In genomic region chr16:81238296-81239011, GRCh38 we compare ENCODE assay signal across 8 cellular contexts. TPM values are rescaled to one million over a fixed set of nuclear protein-coding genes. Genes with fewer than 3 reads are reported as not detected.
DNase-seq lines count a peak whose midpoint lies in the region; ATAC-seq and TF ChIP-seq lines count a peak whose summit lies in the region.

A gene with protein sequence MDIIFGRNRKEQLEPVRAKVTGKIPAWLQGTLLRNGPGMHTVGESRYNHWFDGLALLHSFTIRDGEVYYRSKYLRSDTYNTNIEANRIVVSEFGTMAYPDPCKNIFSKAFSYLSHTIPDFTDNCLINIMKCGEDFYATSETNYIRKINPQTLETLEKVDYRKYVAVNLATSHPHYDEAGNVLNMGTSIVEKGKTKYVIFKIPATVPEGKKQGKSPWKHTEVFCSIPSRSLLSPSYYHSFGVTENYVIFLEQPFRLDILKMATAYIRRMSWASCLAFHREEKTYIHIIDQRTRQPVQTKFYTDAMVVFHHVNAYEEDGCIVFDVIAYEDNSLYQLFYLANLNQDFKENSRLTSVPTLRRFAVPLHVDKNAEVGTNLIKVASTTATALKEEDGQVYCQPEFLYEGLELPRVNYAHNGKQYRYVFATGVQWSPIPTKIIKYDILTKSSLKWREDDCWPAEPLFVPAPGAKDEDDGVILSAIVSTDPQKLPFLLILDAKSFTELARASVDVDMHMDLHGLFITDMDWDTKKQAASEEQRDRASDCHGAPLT (plus strand): TSS chr16:81238689. CDS start chr16:81238909, 220 bp downstream.

- H3K27me3 Mint-ChIP-seq in progenitor cell of endocrine pancreas = peaks cover 3% of the 10 kb centered on the region

- peak within 1 kb of the TSS; percentile 96 for H3K27ac Mint-ChIP-seq in progenitor cell of endocrine pancreas

- H3K36me3 Mint-ChIP-seq in progenitor cell of endocrine pancreas (ENCODE audit: insufficient read depth) = no peaks in the 10 kb centered on the region

- peak within 1 kb of the TSS; percentile 67 for H3K4me3 Mint-ChIP-seq in progenitor cell of endocrine pancreas (ENCODE audit: low read depth)

- no peaks in the 10 kb centered on the region for H3K9me3 ChIP-seq in Panc1 (ENCODE audit: control insufficient read depth, insufficient read depth, low read depth, low read length)

- no peaks in the 10 kb centered on the region for H3K36me3 ChIP-seq in H7 (replicated peaks; ENCODE audit: control insufficient read depth, insufficient read depth, low read length)
- H3K36me3 ChIP-seq in Panc1 (ENCODE audit: control insufficient read depth, insufficient read depth, low read length) = no peaks in the 10 kb centered on the region

- no TSS peak for BruUV-seq in Panc1 (replicated peaks; lab: Mats Ljungman, UMichigan)

- in situ Hi-C loops in Panc1 (cut with HindIII; ENCODE audit: low pct_unique_long_range_greater_than_20kb, low sequenced_read_pairs) = no loop called here

- CTCF ChIA-PET in Panc1 (lab: Charles Lee) = no interaction called here

- H3K27ac ChIP-seq in Panc1 (ENCODE audit: low read length) = no peak within 1 kb of the TSS

- POLR2A ChIA-PET in Panc1 (lab: Charles Lee) = interaction anchor here (0.6 to 0.7 kb wide), 3 partner anchors 47 to 318 kb away, joined by 3 to 7 read pairs (median 6); no protein-coding TSS in a partner anchor

- ATAC-seq in Panc1 = peak; percentile 63

- H3K4me1 ChIP-seq in Panc1 (ENCODE audit: control insufficient read depth, insufficient read depth, low read length) = no peaks in the 10 kb centered on the region

- peak within 1 kb of the TSS; percentile 12; the same call in 1 of the 2 replicates for H3K4me3 ChIP-seq in H7 (ENCODE audit: insufficient read depth, low read depth, low read length)
- peak within 1 kb of the TSS; percentile 18 to 49 for H3K4me3 ChIP-seq in Panc1 (ENCODE audit: low read depth in 2 of 2, low read length in 2 of 2)
- H3K4me3 ChIP-seq in fibroblast of pulmonary artery (replicated peaks; ENCODE audit: low read depth, low read length) = peak within 1 kb of the TSS; percentile 57

- TF ChIP-seq CTCF in Panc1 (IDR thresholded peaks at IDR 0.05) (no peak), fibroblast of pulmonary artery (IDR thresholded peaks at IDR 0.05; ENCODE audit: low read length, missing control alignments) (no peak), progenitor cell of endocrine pancreas (IDR thresholded peaks at IDR 0.05; ENCODE audit: unreplicated experiment) (no peak)

- H3K4me1 Mint-ChIP-seq in progenitor cell of endocrine pancreas (ENCODE audit: low read depth) = peaks cover 16% of the 10 kb centered on the region

- no peaks in the 10 kb centered on the region for H3K9me3 Mint-ChIP-seq in progenitor cell of endocrine pancreas (ENCODE audit: low read depth)

- DNase-seq in AG08395 (ENCODE audit: low spot score) (peak; percentile 35), H7 (peak; percentile 55), Panc1 (ENCODE audit: low read depth, low spot score) (no peak), fibroblast of pulmonary artery (ENCODE audit: low read depth) (peak; percentile 58), progenitor cell of endocrine pancreas (ENCODE audit: low spot score, unreplicated experiment) (no peak)
- no peak for DNase-seq in activated CD4-positive, CD25-positive, alpha-beta regulatory T cell treated with anti-CD3 and anti-CD28 coated beads, Interleukin-2, amount 50 U/mL, for 72 hours
- DNase-seq in stimulated activated CD4-positive, alpha-beta T cell treated with anti-CD3 and anti-CD28 coated beads, Interleukin-4, amount 100 ng/mL, for 1 hour = no peak
- no peak for DNase-seq in activated CD4-positive, alpha-beta T cell treated with anti-CD3 and anti-CD28 coated beads for 48 hours

- intact Hi-C loops in Panc1 (cut with micrococcal nuclease; ENCODE audit: unreplicated experiment) = no loop called here

- H3K27me3 ChIP-seq in H7 (ENCODE audit: control insufficient read depth, insufficient read depth, low read length) = no peaks in the 10 kb centered on the region
- H3K27me3 ChIP-seq in Panc1 (ENCODE audit: control insufficient read depth, insufficient read depth, low read length) = no peaks in the 10 kb centered on the region

RNA-seq across cellular contexts. Expression of the gene that starts here (rescaled TPM):
- total RNA-seq in H7 (2014; rRNA removed; shearing (Covaris generic)) = 0.10 and 0.63 TPM in 2 replicates
- not detected for total RNA-seq in Panc1 (2021; ENCODE audit: unreplicated experiment)
- polyA plus RNA-seq in Panc1 (2012; ENCODE audit: insufficient read length) = not detected
- 2.2 and 3.3 TPM in 2 replicates for total RNA-seq in progenitor cell of endocrine pancreas

Comparison
In these comparisons a context has a peak if more than half of its experiments do, and no peak if none do; other contexts are left out.
1. Peak in DNase-seq and H3K4me3 ChIP-seq in H7; RNA of the gene not detected or under 1 TPM.
2. Peak in ATAC-seq and H3K4me3 ChIP-seq in Panc1; RNA of the gene not detected or under 1 TPM.
3. DNase-seq: peak in AG08395 (single experiment) and fibroblast of pulmonary artery (single experiment); none in Panc1 (single experiment), progenitor cell of endocrine pancreas (single experiment), activated CD4-positive, CD25-positive, alpha-beta regulatory T cell treated with anti-CD3 and anti-CD28 coated beads, Interleukin-2, amount 50 U/mL, for 72 hours (single experiment), stimulated activated CD4-positive, alpha-beta T cell treated with anti-CD3 and anti-CD28 coated beads, Interleukin-4, amount 100 ng/mL, for 1 hour (single experiment) and activated CD4-positive, alpha-beta T cell treated with anti-CD3 and anti-CD28 coated beads for 48 hours (single experiment).
4. Peak in every context shown above with its lines, with median percentiles within 50 percentile points of each other: H3K4me3 ChIP-seq.